ENCODE assay signal across 26 cellular contexts in genomic region chr7:46079421-46079820, GRCh38.
"Had no signal": no experiment of that assay in that cellular context is flagged by ENCODE, and none has a peak within 500 bp of the region (broad histone marks: within the 10 kb centered on the region; RNA-seq: fewer than 3 reads in every experiment).

No MANE protein-coding gene starts in this region.

- H3K27ac ChIP-seq: coronary artery, dorsolateral prefrontal cortex, epithelial cell of prostate, esophagus squamous epithelium, gastroesophageal sphincter, heart left ventricle, hepatocyte, left lung, lower lobe of right lung had no signal

- H3K9me3 ChIP-seq: esophagus squamous epithelium, gastroesophageal sphincter, left lung, lower lobe of right lung had no signal

- DNase-seq: dermis blood vessel endothelial cell; dorsolateral prefrontal cortex; effector CD4-positive, alpha-beta T cell; effector memory CD4-positive, alpha-beta T cell; erythroblast; esophagus squamous epithelium; foreskin fibroblast; heart left ventricle; hypothalamus; immature natural killer cell; left cardiac atrium; left lung; left ventricle myocardium superior; lower lobe of right lung; mesenchymal stem cell; midbrain; naive thymus-derived CD4-positive, alpha-beta T cell had no signal

- ATAC-seq: esophagus mucosa; gastroesophageal sphincter; heart left ventricle; left cardiac atrium; left lung; left ventricle myocardium superior; lower lobe of right lung; naive thymus-derived CD4-positive, alpha-beta T cell had no signal

- H3K27me3 ChIP-seq: esophagus squamous epithelium, gastroesophageal sphincter, heart left ventricle, hepatocyte, left lung had no signal

- H3K79me2 ChIP-seq: hepatocyte had no signal

- H3K36me3 ChIP-seq: esophagus squamous epithelium, gastroesophageal sphincter, heart left ventricle, left lung, lower lobe of right lung had no signal

- H3K4me3 ChIP-seq: coronary artery, dorsolateral prefrontal cortex, esophagus squamous epithelium, gastroesophageal sphincter, heart left ventricle, hepatocyte, left lung, lower lobe of right lung had no signal

- H3K4me1 ChIP-seq: esophagus squamous epithelium, gastroesophageal sphincter, heart left ventricle, left lung, lower lobe of right lung had no signal

- H3K4me2 ChIP-seq: hepatocyte had no signal

- FAIRE-seq: colon, endothelial cell of umbilical vein, frontal cortex, keratinocyte had no signal

- H2AFZ ChIP-seq: hepatocyte had no signal
